8 cellular contexts compared by ENCODE assay signal in the genomic region with DNA sequence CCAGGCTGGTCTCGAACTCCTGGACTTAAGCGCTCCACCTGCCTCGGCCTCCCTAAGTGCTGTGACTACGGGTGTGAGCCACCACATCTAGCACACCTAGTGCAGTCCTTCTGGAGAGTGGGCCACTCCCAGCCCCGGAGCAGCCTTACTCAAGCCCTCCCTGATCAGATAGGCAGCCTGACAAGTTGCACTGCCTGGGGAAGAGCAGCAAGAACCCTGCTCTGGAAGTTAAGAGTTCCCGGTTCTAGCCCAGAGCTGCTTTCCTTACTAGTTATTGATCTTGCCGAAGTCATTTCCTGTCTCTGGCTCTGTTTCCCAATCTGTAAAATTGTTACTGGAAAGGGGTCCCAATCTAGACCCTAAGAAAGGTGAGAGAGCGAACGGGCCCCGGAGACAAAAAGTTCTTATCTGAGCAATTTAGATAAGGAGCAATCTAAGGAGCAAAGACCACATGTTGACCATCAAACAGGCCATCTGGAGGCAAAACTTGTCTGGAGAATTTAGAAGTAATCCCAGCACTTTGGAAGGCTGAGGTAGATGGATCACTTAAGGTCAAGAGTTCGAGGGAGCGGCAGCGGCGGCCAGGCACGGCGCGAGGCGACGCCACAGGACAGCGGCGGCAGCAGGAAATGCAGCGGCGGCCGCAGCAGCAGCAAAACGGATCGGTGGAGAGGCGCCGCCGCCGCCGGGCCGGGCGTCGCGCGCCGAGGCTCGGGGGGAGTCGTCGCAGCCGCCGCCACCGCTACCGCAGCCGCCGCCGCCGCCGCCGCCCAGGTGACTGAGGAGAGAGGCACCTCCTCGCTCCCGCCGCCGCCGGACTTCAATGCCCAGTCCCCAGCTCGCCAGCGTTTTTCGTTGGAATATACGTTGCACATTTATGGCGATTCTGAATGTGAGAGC. TPM values are rescaled to one million over a fixed set of nuclear protein-coding genes. Genes with fewer than 3 reads are reported as not detected.
DNase-seq lines count a peak whose midpoint lies in the region; ATAC-seq and TF ChIP-seq lines count a peak whose summit lies in the region.

No MANE protein-coding gene starts in this region.

- H3K4me3 ChIP-seq in SK-N-SH (ENCODE audit: low read depth in 2 of 2, low read length in 1 of 2) (peak overlapping the region; percentile 50 to 54; a peak in 3 of 4 replicates), right cardiac atrium (ENCODE audit: low read length) (peak overlapping the region; percentile 71), psoas muscle (peak overlapping the region; percentile 71)

- CTCF ChIA-PET in SK-N-SH (lab: Yijun Ruan, JAX), result interaction anchor here (0.8 to 8.9 kb wide), 5 partner anchors 8 to 146 kb away, joined by 4 to 83 read pairs (median 4); a partner anchor contains a TSS

- no peaks in the 10 kb centered on the region for H3K36me3 Mint-ChIP-seq in IgD-negative memory B cell

- H3K27ac Mint-ChIP-seq in IgD-negative memory B cell, result peak overlapping the region; percentile 15 to 83 (median 77)

- ATAC-seq in right cardiac atrium (peak; percentile 23 to 25), psoas muscle (peak; percentile 33 to 42 (median 38)), HG03520 (IDR thresholded peaks at IDR 0.05; ENCODE audit: unreplicated experiment) (no peak), GM21786 (IDR thresholded peaks at IDR 0.05; ENCODE audit: unreplicated experiment) (no peak)

- H3K79me2 ChIP-seq in SK-N-SH (ENCODE audit: insufficient read depth), result peaks cover 4% of the 10 kb centered on the region

- H3K4me3 Mint-ChIP-seq in IgD-negative memory B cell, result peak overlapping the region; percentile 82 to 97 (median 88)

- H3K9me3 ChIP-seq in SK-N-SH (no peaks in the 10 kb centered on the region), right cardiac atrium (ENCODE audit: control insufficient read depth, low read length) (no peaks in the 10 kb centered on the region), psoas muscle (no peaks in the 10 kb centered on the region)

- no peak for TF ChIP-seq RAD21 in SK-N-SH (IDR thresholded peaks at IDR 0.05; ENCODE audit: low read length)

- peaks cover 2% of the 10 kb centered on the region for H3K27me3 Mint-ChIP-seq in IgD-negative memory B cell

- peaks cover 3 to 9% of the 10 kb centered on the region in 2 experiments; a peak in 2 of 4 replicates for H3K4me1 ChIP-seq in SK-N-SH (ENCODE audit: control insufficient read depth in 1 of 2, insufficient read depth in 2 of 2, low read depth in 1 of 2, low read length in 1 of 2)
- H3K4me1 ChIP-seq in right cardiac atrium (ENCODE audit: control insufficient read depth, insufficient read depth, low read length), result peaks cover 7% of the 10 kb centered on the region
- peaks cover 27% of the 10 kb centered on the region for H3K4me1 ChIP-seq in psoas muscle

- H2AFZ ChIP-seq in SK-N-SH (ENCODE audit: low read depth), result 0 out of 2 replicates have a peak overlapping the region, but pooled peaks have one; percentile 85

- no peaks in the 10 kb centered on the region for H3K9me3 Mint-ChIP-seq in IgD-negative memory B cell

- H3K27ac ChIP-seq in SK-N-SH (ENCODE audit: low read depth in 2 of 2, low read length in 1 of 2) (peak overlapping the region; percentile 12 to 51; a peak in 3 of 4 replicates), right cardiac atrium (ENCODE audit: low read length) (peak overlapping the region; percentile 86), psoas muscle (peak overlapping the region; percentile 84)

- H3K9me2 ChIP-seq in SK-N-SH, result no peaks in the 10 kb centered on the region

- peaks cover 14% of the 10 kb centered on the region for H3F3A ChIP-seq in SK-N-SH (replicated peaks; ENCODE audit: insufficient read depth)

- TF ChIP-seq EP300 in SK-N-SH (IDR thresholded peaks at IDR 0.05; ENCODE audit: borderline replicate concordance in 1 of 2, low read depth in 1 of 2, low read length in 1 of 2), result no peak

- no peaks in the 10 kb centered on the region for H4K20me1 ChIP-seq in SK-N-SH (ENCODE audit: insufficient read depth)

- WGBS in SK-N-SH (ENCODE audit: low lambda C conversion rate), result 25% methylated on average over 36 of the region's 60 CpGs
- WGBS in right cardiac atrium, result 10% methylated on average over 60 of the region's 60 CpGs
- 13 to 21% (median 15%) methylated on average over 41 to 60 of the region's 60 CpGs for WGBS in psoas muscle, 3 donors

- TF ChIP-seq CTCF in SK-N-SH (IDR thresholded peaks at IDR 0.05) (peak; percentile 48), psoas muscle (IDR thresholded peaks at IDR 0.05) (peak; percentile 46)

- H3K36me3 ChIP-seq in SK-N-SH (replicated peaks in 1 of 2; ENCODE audit: control insufficient read depth in 1 of 2, insufficient read depth in 2 of 2, low read length in 1 of 2) (no peaks in the 10 kb centered on the region), psoas muscle (ENCODE audit: insufficient read depth in 1 of 2, low read depth in 1 of 2) (no peaks in the 10 kb centered on the region)

- peak overlapping the region; percentile 71 for H3K4me2 ChIP-seq in SK-N-SH

- H3K27me3 ChIP-seq in SK-N-SH (ENCODE audit: insufficient read depth) (no peaks in the 10 kb centered on the region), right cardiac atrium (ENCODE audit: control insufficient read depth, insufficient read depth) (no peaks in the 10 kb centered on the region), psoas muscle (ENCODE audit: insufficient read depth in 3 of 3, low read length in 2 of 3) (no peaks in the 10 kb centered on the region)

- DNase-seq in DMS153 (lab: John Stamatoyannopoulos, UW) (peak; percentile 24), SK-N-SH (peak; percentile 86), amygdala (lab: John Stamatoyannopoulos, UW) (peak in 35 of 56 donors; percentile 14 to 71 (median 38)), right cardiac atrium (peak; percentile 61 to 89 (median 88)), psoas muscle (peak; percentile 69 to 88)

- H3K9ac ChIP-seq in SK-N-SH, result peak overlapping the region; percentile 62; the same call in 1 of the 2 replicates

- H3K4me1 Mint-ChIP-seq in IgD-negative memory B cell, result peaks cover 23 to 29% (median 27%) of the 10 kb centered on the region in 3 donors

- intact Hi-C loops in right cardiac atrium (cut with DNase I), result loop anchor here in 1 of 4 donors (5.0 kb wide), 1 partner anchor 224 kb away; no protein-coding TSS in a partner anchor
- intact Hi-C loops in psoas muscle (cut with DNase I), result no loop called here

- POLR2A ChIA-PET in SK-N-SH (lab: Yijun Ruan, JAX), result interaction anchor here (0.7 to 0.8 kb wide), 2 partner anchors 30 to 222 kb away, joined by 3 read pairs; a partner anchor contains a TSS

TF ChIP-seq in SK-N-SH, 30 proteins besides CTCF, POLR2A, EP300 and RAD21:
- 0 out of 2 replicates have a peak, but pooled peaks have one; percentile 24 for TF ChIP-seq MXI1 (IDR thresholded peaks at IDR 0.05; ENCODE audit: low read depth, low read length)
- TF ChIP-seq, protein P1, sequence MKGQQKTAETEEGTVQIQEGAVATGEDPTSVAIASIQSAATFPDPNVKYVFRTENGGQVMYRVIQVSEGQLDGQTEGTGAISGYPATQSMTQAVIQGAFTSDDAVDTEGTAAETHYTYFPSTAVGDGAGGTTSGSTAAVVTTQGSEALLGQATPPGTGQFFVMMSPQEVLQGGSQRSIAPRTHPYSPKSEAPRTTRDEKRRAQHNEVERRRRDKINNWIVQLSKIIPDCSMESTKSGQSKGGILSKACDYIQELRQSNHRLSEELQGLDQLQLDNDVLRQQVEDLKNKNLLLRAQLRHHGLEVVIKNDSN (IDR thresholded peaks at IDR 0.05; ENCODE audit: borderline replicate concordance, low read depth), result no peak

RNA-seq across cellular contexts. Expression of a gene that starts 4.3 kb away (rescaled TPM):
- 14.4 TPM for polyA plus RNA-seq in IgD-negative memory B cell
- 25.0 and 33.9 TPM in 2 replicates for polyA plus RNA-seq in SK-N-SH (2012; rRNA removed)
- 11.8 and 23.1 TPM in 2 replicates for polyA plus RNA-seq in SK-N-SH (2012; cell fraction: cytosol; rRNA removed)
- polyA plus RNA-seq in SK-N-SH (2012; cell fraction: nucleus; rRNA removed), result 87.3 and 99.7 TPM in 2 replicates
- total RNA-seq in right cardiac atrium, result 10 to 100 TPM; 11.3 to 18.8 (median 15.0) TPM
- 13.7 TPM for polyA plus RNA-seq in right cardiac atrium
- 10 to 100 TPM in 3 of 4 donors, 1 to 10 TPM in 1; 9.1 to 17.8 (median 11.7) TPM for total RNA-seq in psoas muscle
- 10 to 100 TPM; 16.0 to 18.1 (median 17.5) TPM for polyA plus RNA-seq in psoas muscle

RNA-seq across cellular contexts. Expression of a gene that starts 21.0 kb away (rescaled TPM):
- polyA plus RNA-seq in IgD-negative memory B cell, result 0.39 TPM
- polyA plus RNA-seq in SK-N-SH (2012; rRNA removed), result 1.2 and 1.3 TPM in 2 replicates
- polyA plus RNA-seq in SK-N-SH (2012; cell fraction: cytosol; rRNA removed), result 0.49 and 0.83 TPM in 2 replicates
- polyA plus RNA-seq in SK-N-SH (2012; cell fraction: nucleus; rRNA removed), result 2.2 and 3.7 TPM in 2 replicates
- total RNA-seq in right cardiac atrium, result 1 to 10 TPM; 1.2 to 1.6 (median 1.4) TPM
- polyA plus RNA-seq in right cardiac atrium, result 2.5 TPM
- 1 to 10 TPM in 1 of 4 donors, under 1 TPM in 3; 0.54 to 1.2 (median 0.72) TPM for total RNA-seq in psoas muscle
- 1 to 10 TPM; 1.3 to 2.1 (median 1.7) TPM for polyA plus RNA-seq in psoas muscle

RNA-seq across cellular contexts. Expression of a gene that starts 30.2 kb away (rescaled TPM):
- polyA plus RNA-seq in IgD-negative memory B cell (64.9 TPM), SK-N-SH (2012; rRNA removed) (56.6 and 69.4 TPM in 2 replicates), right cardiac atrium (30.2 TPM), psoas muscle (100 to 1,000 TPM in 1 of 3 donors, 10 to 100 TPM in 2; 41.0 to 141 (median 73.5) TPM)
- 32.0 and 48.4 TPM in 2 replicates for polyA plus RNA-seq in SK-N-SH (2012; cell fraction: cytosol; rRNA removed)
- 145 and 151 TPM in 2 replicates for polyA plus RNA-seq in SK-N-SH (2012; cell fraction: nucleus; rRNA removed)
- total RNA-seq in right cardiac atrium (10 to 100 TPM; 32.4 to 45.5 (median 40.0) TPM), psoas muscle (10 to 100 TPM; 31.6 to 45.4 (median 37.0) TPM)

RNA-seq across cellular contexts. Expression of a gene that starts 35.2 kb away (rescaled TPM):
- polyA plus RNA-seq in IgD-negative memory B cell, result 44.8 TPM
- polyA plus RNA-seq in SK-N-SH (2012; rRNA removed), result 44.5 and 66.4 TPM in 2 replicates
- 33.1 and 41.8 TPM in 2 replicates for polyA plus RNA-seq in SK-N-SH (2012; cell fraction: cytosol; rRNA removed)
- polyA plus RNA-seq in SK-N-SH (2012; cell fraction: nucleus; rRNA removed), result 154 and 172 TPM in 2 replicates
- 10 to 100 TPM; 46.9 to 63.8 (median 54.2) TPM for total RNA-seq in right cardiac atrium
- 65.0 TPM for polyA plus RNA-seq in right cardiac atrium
- total RNA-seq in psoas muscle, result 10 to 100 TPM; 45.2 to 67.9 (median 55.2) TPM
- polyA plus RNA-seq in psoas muscle, result 100 to 1,000 TPM in 1 of 3 donors, 10 to 100 TPM in 2; 71.0 to 108 (median 89.2) TPM

RNA-seq across cellular contexts. Expression of a gene that starts 45.8 kb away (rescaled TPM):
- polyA plus RNA-seq in IgD-negative memory B cell, result 2.9 TPM
- 14.2 and 17.3 TPM in 2 replicates for polyA plus RNA-seq in SK-N-SH (2012; rRNA removed)
- polyA plus RNA-seq in SK-N-SH (2012; cell fraction: cytosol; rRNA removed), result 15.8 and 20.1 TPM in 2 replicates
- polyA plus RNA-seq in SK-N-SH (2012; cell fraction: nucleus; rRNA removed), result 23.6 and 31.7 TPM in 2 replicates
- 1 to 10 TPM; 1.4 to 3.3 (median 2.5) TPM for total RNA-seq in right cardiac atrium
- polyA plus RNA-seq in right cardiac atrium, result 2.2 TPM
- 1 to 10 TPM in 2 of 4 donors, under 1 TPM in 2; 0.26 to 3.3 (median 1.4) TPM for total RNA-seq in psoas muscle
- 10 to 100 TPM in 1 of 3 donors, 1 to 10 TPM in 2; 3.8 to 13.3 (median 5.3) TPM for polyA plus RNA-seq in psoas muscle

Comparison
In these comparisons a context has a peak if more than half of its experiments do, and no peak if none do; other contexts are left out.
1. DNase-seq: peak in every context shown above with its lines; median percentile 88 in right cardiac atrium; 86 in SK-N-SH; 78 in psoas muscle; 38 in amygdala; 24 in DMS153.
2. H3K27ac ChIP-seq: peak in every context shown above with its lines; median percentile 86 in right cardiac atrium; 84 in psoas muscle; 32 in SK-N-SH.
3. ATAC-seq: peak in right cardiac atrium (2 of 2) and psoas muscle (4 of 4); none in HG03520 (single experiment) and GM21786 (single experiment).
4. Peak in every context shown above with its lines, with median percentiles within 50 percentile points of each other: H3K4me3 ChIP-seq.